9 cellular contexts compared by ENCODE assay signal in the genomic region with DNA sequence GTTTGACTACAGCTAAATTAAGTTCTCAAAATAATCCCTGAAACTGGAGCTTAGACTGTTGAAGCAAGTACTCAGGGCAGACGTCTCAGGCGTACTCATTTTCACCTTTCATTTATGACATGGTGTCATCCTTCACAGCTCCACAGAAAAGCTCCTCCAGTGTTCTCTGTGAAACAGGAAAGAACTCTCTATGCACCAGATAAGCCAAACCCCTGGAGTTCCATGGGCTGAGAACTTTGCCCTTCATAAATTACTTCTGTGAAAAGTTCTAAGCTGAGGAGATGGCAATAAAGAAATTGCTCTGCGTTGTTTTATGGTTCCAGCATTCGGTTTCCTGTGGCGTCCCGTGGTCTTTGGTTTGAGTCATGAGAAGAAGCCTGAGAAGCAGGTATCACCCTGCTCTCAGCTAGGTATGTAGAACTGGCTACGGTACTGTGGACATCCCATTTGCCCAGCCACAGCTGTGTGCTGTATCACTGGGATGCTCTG. TPM values are rescaled to one million over a fixed set of nuclear protein-coding genes. Genes with fewer than 3 reads are reported as not detected.
DNase-seq lines count a peak whose midpoint lies in the region; ATAC-seq, FAIRE-seq and TF ChIP-seq lines count a peak whose summit lies in the region.
"Had no signal": no experiment of that assay in that cellular context is flagged by ENCODE, and none has a peak within 500 bp of the region (broad histone marks: within the 10 kb centered on the region; RNA-seq: fewer than 3 reads in every experiment).

No MANE protein-coding gene starts in this region.

- no peak for TF ChIP-seq EP300 in GM12878 (IDR thresholded peaks at IDR 0.05; ENCODE audit: borderline replicate concordance in 1 of 2, control insufficient read depth in 1 of 2, low read depth in 2 of 2, low read length in 2 of 2)

- no peaks in the 10 kb centered on the region for H3K36me3 Mint-ChIP-seq in stimulated activated effector memory CD8-positive, alpha-beta T cell treated with anti-CD3 and anti-CD28 coated beads, Interleukin-12 subunit alpha, Interleukin-12 subunit beta, amount 100 ng/mL, for 72 hours

- no peaks in the 10 kb centered on the region for H4K20me1 ChIP-seq in GM12878 (ENCODE audit: control insufficient read depth, insufficient read depth)

- under 1% methylated on average over 7 of the region's 7 CpGs for whole genome bisulfite sequencing in GM12878 (ENCODE audit: insufficient coverage, insufficient replicate concordance, low lambda C conversion rate, missing lambda C conversion rate)

- peak overlapping the region; percentile 66 for H3K4me3 Mint-ChIP-seq in stimulated activated effector memory CD8-positive, alpha-beta T cell treated with anti-CD3 and anti-CD28 coated beads, Interleukin-12 subunit alpha, Interleukin-12 subunit beta, amount 100 ng/mL, for 72 hours

- POLR2A ChIA-PET in GM12878 (lab: Charles Lee), result interaction anchor here (0.6 to 1.8 kb wide), 10 partner anchors 13 to 498 kb away, joined by 3 to 7 read pairs (median 3); no protein-coding TSS in a partner anchor

- FAIRE-seq in GM12878 (lab: Jason Lieb, UNC), result peak; percentile 54

- peak overlapping the region; percentile 48 for H3K4me3 ChIP-seq in GM12878

- peak overlapping the region; percentile 58 for H3K27ac ChIP-seq in GM12878 (ENCODE audit: control insufficient read depth, insufficient read depth)
- H3K27ac ChIP-seq: 22Rv1 had no signal

- SMC1A ChIA-PET in GM12878 (lab: Charles Lee; ENCODE audit: uncharacterized antibody, unreplicated experiment), result interaction anchor here (0.8 to 3.5 kb wide), 46 partner anchors 9 to 411 kb away, joined by 3 to 40 read pairs (median 6); partner anchors contain the start of gene RREB1

- peak overlapping the region; percentile 43 for H2AFZ ChIP-seq in GM12878 (ENCODE audit: control insufficient read depth, low read depth, low read length)

- no TSS peak for BruUV-seq in GM12878 (replicated peaks; lab: Mats Ljungman, UMichigan)

- TF ChIP-seq POLR2A in GM12878 (IDR thresholded peaks at IDR 0.05; ENCODE audit: low read depth, low read length), result no peak

- ATAC-seq in HG03565 (IDR thresholded peaks at IDR 0.05; ENCODE audit: unreplicated experiment) (peak; percentile 36), GM12878 (peak; percentile 72)
- ATAC-seq in stimulated activated effector memory CD8-positive, alpha-beta T cell treated with anti-CD3 and anti-CD28 coated beads, Interleukin-12 subunit alpha, Interleukin-12 subunit beta, amount 100 ng/mL, for 72 hours, result peak; percentile 92

- intact Hi-C loops in GM12878 (cut with micrococcal nuclease; ENCODE audit: unreplicated experiment), result loop anchor here (2.0 to 5.0 kb wide), 3 partner anchors 155 to 410 kb away; no protein-coding TSS in a partner anchor

- peaks cover 30% of the 10 kb centered on the region for H3K4me1 Mint-ChIP-seq in stimulated activated effector memory CD8-positive, alpha-beta T cell treated with anti-CD3 and anti-CD28 coated beads, Interleukin-12 subunit alpha, Interleukin-12 subunit beta, amount 100 ng/mL, for 72 hours

- no peak overlapping the region for H3K27ac Mint-ChIP-seq in stimulated activated effector memory CD8-positive, alpha-beta T cell treated with anti-CD3 and anti-CD28 coated beads, Interleukin-12 subunit alpha, Interleukin-12 subunit beta, amount 100 ng/mL, for 72 hours

- H3K79me2 ChIP-seq in GM12878 (ENCODE audit: control insufficient read depth, insufficient read depth, low read length), result no peaks in the 10 kb centered on the region

- TF ChIP-seq CTCF in GM12878 (IDR thresholded peaks at IDR 0.05 in 2 of 3, conservative IDR thresholded peaks at IDR 0.05 in 1 of 3; ENCODE audit: control insufficient read depth in 2 of 3, extremely low read depth in 1 of 3, insufficient read depth in 1 of 3, low read depth in 3 of 3, low read length in 3 of 3), result no peak

- H3K9me3 Mint-ChIP-seq in stimulated activated effector memory CD8-positive, alpha-beta T cell treated with anti-CD3 and anti-CD28 coated beads, Interleukin-12 subunit alpha, Interleukin-12 subunit beta, amount 100 ng/mL, for 72 hours, result no peaks in the 10 kb centered on the region

- peak overlapping the region; percentile 91 for H3K4me2 ChIP-seq in GM12878 (ENCODE audit: control insufficient read depth, insufficient read depth)

- peak; percentile 40 for DNase-seq in NOMO-1 treated with DMSO at 0.1 percent for 48 hours (lab: John Stamatoyannopoulos, UW; ENCODE audit: unreplicated experiment)
- DNase-seq in NOMO-1 (lab: John Stamatoyannopoulos, UW; ENCODE audit: unreplicated experiment in 2 of 2), result no peak
- DNase-seq in GM12878 (ENCODE audit: low read depth, low spot score), result peak; percentile 36
- peak; percentile 17 to 68 for DNase-seq in stimulated activated effector memory CD8-positive, alpha-beta T cell treated with anti-CD3 and anti-CD28 coated beads, Interleukin-12 subunit alpha, Interleukin-12 subunit beta, amount 100 ng/mL, for 72 hours (ENCODE audit: low spot score in 2 of 2)
- DNase-seq in foreskin melanocyte, result no peak
- no peak for DNase-seq in NCI-H2171 (lab: John Stamatoyannopoulos, UW)
- DNase-seq in NCI-H146 treated with DMSO at 0.1 percent for 48 hours (lab: John Stamatoyannopoulos, UW; ENCODE audit: unreplicated experiment), result no peak

- H3K9ac ChIP-seq in GM12878 (ENCODE audit: control insufficient read depth, insufficient read depth, low read length), result peak overlapping the region; percentile 52; the same call in 1 of the 2 replicates

- peaks cover 18% of the 10 kb centered on the region for H3K4me1 ChIP-seq in GM12878 (ENCODE audit: control insufficient read depth, insufficient read depth, low read length)

- in situ Hi-C loops in GM12878 (cut with MboI), result no loop called here

- H3K9me3 ChIP-seq in GM12878 (replicated peaks; ENCODE audit: control insufficient read depth, insufficient read depth, low read length), result no peaks in the 10 kb centered on the region

- CTCF ChIA-PET in GM12878 (lab: Yijun Ruan, JAX), result interaction anchor here (0.6 to 4.8 kb wide), 28 partner anchors 9 to 411 kb away, joined by 3 to 33 read pairs (median 4); no protein-coding TSS in a partner anchor

- H3K36me3 ChIP-seq in GM12878 (ENCODE audit: control insufficient read depth in 2 of 2, insufficient read depth in 2 of 2, low read length in 1 of 2), result no peaks in the 10 kb centered on the region

- RAD21 ChIA-PET in GM12878 (lab: Charles Lee; ENCODE audit: unreplicated experiment), result interaction anchor here (0.7 to 4.6 kb wide), 29 partner anchors 13 to 501 kb away, joined by 3 to 28 read pairs (median 9); partner anchors contain the start of gene RREB1

- no peak for TF ChIP-seq RAD21 in GM12878 (IDR thresholded peaks at IDR 0.05; ENCODE audit: insufficient read depth, low read depth, low read length)

- no peaks in the 10 kb centered on the region for H3K27me3 ChIP-seq in GM12878 (replicated peaks in 1 of 2; ENCODE audit: control insufficient read depth in 2 of 2, insufficient read depth in 2 of 2, low read length in 1 of 2)

TF ChIP-seq in GM12878, 131 proteins besides CTCF, POLR2A, EP300 and RAD21:
- peak; percentile 20; the same call in 1 of the 2 replicates for TF ChIP-seq JUNB (IDR thresholded peaks at IDR 0.05)
- 0 out of 2 replicates have a peak, but pooled peaks have one; percentile 2 for TF ChIP-seq CREM (IDR thresholded peaks at IDR 0.05; ENCODE audit: low read depth)
- no peak for TF ChIP-seq HDAC2 (IDR thresholded peaks at IDR 0.05)
- TF ChIP-seq EED (IDR thresholded peaks at IDR 0.05; ENCODE audit: low read depth), result 0 out of 2 replicates have a peak, but pooled peaks have one; percentile 30
- TF ChIP-seq RUNX3 (IDR thresholded peaks at IDR 0.05; ENCODE audit: low read length), result peak; percentile 53
- TF ChIP-seq ZNF622 (IDR thresholded peaks at IDR 0.05), result no peak
- no peak for TF ChIP-seq PBX3 (IDR thresholded peaks at IDR 0.05; ENCODE audit: insufficient replicate concordance, low read depth, low read length)
- TF ChIP-seq ATF2 (IDR thresholded peaks at IDR 0.05; ENCODE audit: low read length), result peak; percentile 48; the same call in 1 of the 2 replicates
- TF ChIP-seq ATF7 (IDR thresholded peaks at IDR 0.05; ENCODE audit: low read depth), result peak; percentile 23; the same call in 1 of the 2 replicates

RNA-seq across cellular contexts. Expression of gene RREB1, which starts 20.2 kb away (rescaled TPM):
- 160 and 173 TPM in 2 replicates for total RNA-seq in GM12878 (2013; cell fraction: nucleolus; rRNA removed)
- total RNA-seq in GM12878 (2014; rRNA removed) (12.3 and 14.9 TPM in 2 replicates), GM12878 (2014; rRNA removed; fragmentation: Illumina TruSeq; extraction: Trizol) (12.4 and 12.5 TPM in 2 replicates), GM12878 (2021) (27.3 and 30.3 TPM in 2 replicates)
- 5.8 TPM for polyA plus RNA-seq in GM12878 (2011; ENCODE audit: low read depth)
- polyA plus RNA-seq in GM12878 (2011; rRNA removed) (2.9 and 3.1 TPM in 2 replicates), GM12878 (2014; fragmentation: Illumina TruSeq; extraction: Trizol) (4.4 and 7.2 TPM in 2 replicates), GM12878 (2014; fragmentation: Nextera tagmentation; extraction: Ambion mirVana) (1 to 10 TPM; 1.9 to 2.1 TPM), GM12878 (2014; rRNA removed) (9.3 and 11.3 TPM in 2 replicates), GM12878 (2016; fragmentation: Nextera tagmentation; extraction: Ambion mirVana) (1 to 10 TPM; 7.9 to 9.9 TPM)
- polyA plus RNA-seq in GM12878 (2011; cell fraction: cytosol; rRNA removed), result 2.9 and 4.9 TPM in 2 replicates
- 13.5 and 17.6 TPM in 2 replicates for polyA plus RNA-seq in GM12878 (2011; cell fraction: nucleus; rRNA removed)
- polyA plus RNA-seq in GM12878 (2012), result 11.1 and 11.2 TPM in 2 replicates
- 39.6 and 43.2 TPM in 2 replicates for polyA minus RNA-seq in GM12878 (2011; rRNA and poly(A)+ RNA removed)
- polyA minus RNA-seq in GM12878 (2011; cell fraction: cytosol; rRNA and poly(A)+ RNA removed), result 10.9 and 14.4 TPM in 2 replicates
- polyA minus RNA-seq in GM12878 (2011; cell fraction: nucleus; rRNA and poly(A)+ RNA removed), result 39.0 and 65.1 TPM in 2 replicates

Comparison
In these comparisons a context has a peak if more than half of its experiments do, and no peak if none do; other contexts are left out.
1. DNase-seq: peak in NOMO-1 treated with DMSO at 0.1 percent for 48 hours (single experiment), GM12878 (single experiment) and stimulated activated effector memory CD8-positive, alpha-beta T cell treated with anti-CD3 and anti-CD28 coated beads, Interleukin-12 subunit alpha, Interleukin-12 subunit beta, amount 100 ng/mL, for 72 hours (2 of 2); none in NOMO-1 (0 of 2), foreskin melanocyte (single experiment), NCI-H2171 (single experiment) and NCI-H146 treated with DMSO at 0.1 percent for 48 hours (single experiment).
2. ATAC-seq: peak in every context shown above with its lines; median percentile 92 in stimulated activated effector memory CD8-positive, alpha-beta T cell treated with anti-CD3 and anti-CD28 coated beads, Interleukin-12 subunit alpha, Interleukin-12 subunit beta, amount 100 ng/mL, for 72 hours; 72 in GM12878; 36 in HG03565.